Comparison of ENCODE assay signal across 8 cellular contexts in the genomic region with DNA sequence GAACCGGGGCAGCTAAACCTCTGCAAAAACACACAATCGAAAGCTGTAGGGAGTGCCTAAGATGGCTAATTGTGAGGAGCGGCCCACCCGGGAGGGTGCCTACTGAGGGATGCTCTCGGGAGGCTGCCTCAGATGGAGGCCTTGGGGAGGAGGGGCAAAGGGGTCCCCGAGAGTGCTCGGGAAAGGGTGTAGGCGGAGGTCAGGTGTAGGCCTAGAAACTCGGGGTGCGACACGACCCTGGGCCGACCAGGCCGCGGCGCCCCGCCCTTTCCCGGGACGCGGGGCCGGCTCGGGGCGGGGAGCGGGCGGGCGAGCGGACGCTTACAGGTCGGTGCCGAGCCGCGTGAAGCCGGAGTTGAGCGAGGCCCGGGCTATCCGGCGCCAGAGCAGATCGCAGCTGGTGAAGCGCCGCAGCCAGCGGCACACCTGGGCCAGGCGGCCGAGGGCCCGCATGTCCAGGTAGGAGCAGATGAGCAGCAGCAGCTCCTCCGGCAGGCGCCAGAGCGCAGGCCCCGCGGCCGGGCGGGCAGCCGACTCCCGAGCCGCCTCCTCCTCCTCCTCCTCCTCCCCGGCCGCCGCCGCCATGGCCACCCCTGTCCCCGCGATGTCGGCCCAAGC. TPM values are rescaled to one million over a fixed set of nuclear protein-coding genes. Genes with fewer than 3 reads are reported as not detected.
DNase-seq lines count a peak whose midpoint lies in the region; ATAC-seq and TF ChIP-seq lines count a peak whose summit lies in the region.

No MANE protein-coding gene starts in this region.

- no peaks in the 10 kb centered on the region for H4K20me1 ChIP-seq in mammary epithelial cell (ENCODE audit: insufficient read depth, low read length)

- TF ChIP-seq CTCF in WERI-Rb-1 (IDR thresholded peaks at IDR 0.05; ENCODE audit: low read depth, low read length) (no peak), mammary epithelial cell (conservative IDR thresholded peaks at IDR 0.05 in 1 of 2, IDR thresholded peaks at IDR 0.05 in 1 of 2; ENCODE audit: extremely low read depth in 1 of 2, insufficient read depth in 1 of 2, low read depth in 1 of 2, low read length in 2 of 2) (no peak)

- DNase-seq in G401 (ENCODE audit: low spot score): peak; percentile 72
- DNase-seq in KBM-7: peak; percentile 76
- peak; percentile 51 for DNase-seq in WERI-Rb-1
- peak; percentile 67 for DNase-seq in mammary epithelial cell
- peak; percentile 83 for DNase-seq in islet precursor cell
- peak; percentile 81 for DNase-seq in stimulated activated CD4-positive, alpha-beta T cell treated with anti-CD3 and anti-CD28 coated beads, Interleukin-15, amount 100 ng/mL, for 24 hours
- DNase-seq in NCI-H1694 treated with DMSO at 0.1 percent for 48 hours (lab: John Stamatoyannopoulos, UW): no peak

- no TSS peak for BruUV-seq in mammary epithelial cell (replicated peaks; lab: Mats Ljungman, UMichigan)

- 2% methylated on average over 5 of the region's 60 CpGs for WGBS in mammary epithelial cell (ENCODE audit: low coverage, missing lambda C conversion rate)

- no peaks in the 10 kb centered on the region for H3K36me3 ChIP-seq in WERI-Rb-1
- no peaks in the 10 kb centered on the region for H3K36me3 ChIP-seq in mammary epithelial cell (ENCODE audit: insufficient read depth, low read length)

- H3K27me3 ChIP-seq in WERI-Rb-1 (ENCODE audit: insufficient read depth, low read depth, severe bottlenecking) (no peaks in the 10 kb centered on the region), mammary epithelial cell (ENCODE audit: insufficient read depth, low read length) (no peaks in the 10 kb centered on the region)

- H3K27ac ChIP-seq in WERI-Rb-1 (peak overlapping the region; percentile 95), mammary epithelial cell (ENCODE audit: insufficient read depth, low read depth, low read length) (peak overlapping the region; percentile 92)

- H3K4me3 ChIP-seq in WERI-Rb-1 (ENCODE audit: low read depth, low read length) (peak overlapping the region; percentile 68), mammary epithelial cell (replicated peaks in 1 of 3; ENCODE audit: insufficient read depth in 1 of 3, low read depth in 2 of 3, low read length in 3 of 3) (peak overlapping the region; percentile 77 to 99 (median 96))

- in situ Hi-C loops in G401 (cut with HindIII; ENCODE audit: low sequenced_read_pairs) (loop anchor here (5.0 kb wide), 1 partner anchor 42 kb away; no protein-coding TSS in a partner anchor), KBM-7 (cut with MboI; ENCODE audit: low pct_unique_long_range_greater_than_20kb, low sequenced_read_pairs) (no loop called here), mammary epithelial cell (cut with MboI; ENCODE audit: low sequenced_read_pairs in 2 of 2) (no loop called here)

- peak overlapping the region; percentile 99 for H2AFZ ChIP-seq in mammary epithelial cell (ENCODE audit: low read depth, low read length)

- peak overlapping the region; percentile 90 for H3K9ac ChIP-seq in mammary epithelial cell (ENCODE audit: insufficient read depth, low read length)

- intact Hi-C loops in mammary epithelial cell (cut with micrococcal nuclease): loop anchor here (2.0 kb wide), 1 partner anchor 87 kb away; no protein-coding TSS in a partner anchor

- H3K4me1 ChIP-seq in mammary epithelial cell (ENCODE audit: insufficient read depth, low read length): peaks cover 15% of the 10 kb centered on the region

- dilution Hi-C loops in mammary epithelial cell (cut with HindIII; ENCODE audit: low sequenced_read_pairs): no loop called here

- CTCF ChIA-PET in mammary epithelial cell (lab: Charles Lee; ENCODE audit: low non-redundant PET): interaction anchor here (0.7 kb wide), 1 partner anchor 92 kb away, joined by 3 read pairs; no protein-coding TSS in a partner anchor

- peak overlapping the region; percentile 82 for H3K4me2 ChIP-seq in mammary epithelial cell (ENCODE audit: insufficient read depth, low read depth, low read length)

- peaks cover 78% of the 10 kb centered on the region for H3K79me2 ChIP-seq in mammary epithelial cell (ENCODE audit: insufficient read depth, low read length)

- peak; percentile 49 for ATAC-seq in GM21619 (IDR thresholded peaks at IDR 0.05; ENCODE audit: unreplicated experiment)

- H3K9me3 ChIP-seq in WERI-Rb-1 (ENCODE audit: severe bottlenecking): peaks cover 3% of the 10 kb centered on the region
- no peaks in the 10 kb centered on the region for H3K9me3 ChIP-seq in mammary epithelial cell (replicated peaks; ENCODE audit: insufficient read depth, low read length)

RNA-seq across cellular contexts. Expression of gene FBXW4, which starts 0.8 kb away (rescaled TPM):
- total RNA-seq in G401 (2014; rRNA removed; shearing (Covaris generic)): 32.1 and 48.9 TPM in 2 replicates
- total RNA-seq in mammary epithelial cell: 10 to 100 TPM; 34.7 to 39.5 TPM
- 22.0 TPM for polyA plus RNA-seq in mammary epithelial cell
- 99.3 TPM for polyA minus RNA-seq in mammary epithelial cell
